18 cellular contexts compared by ENCODE assay signal in the genomic region with DNA sequence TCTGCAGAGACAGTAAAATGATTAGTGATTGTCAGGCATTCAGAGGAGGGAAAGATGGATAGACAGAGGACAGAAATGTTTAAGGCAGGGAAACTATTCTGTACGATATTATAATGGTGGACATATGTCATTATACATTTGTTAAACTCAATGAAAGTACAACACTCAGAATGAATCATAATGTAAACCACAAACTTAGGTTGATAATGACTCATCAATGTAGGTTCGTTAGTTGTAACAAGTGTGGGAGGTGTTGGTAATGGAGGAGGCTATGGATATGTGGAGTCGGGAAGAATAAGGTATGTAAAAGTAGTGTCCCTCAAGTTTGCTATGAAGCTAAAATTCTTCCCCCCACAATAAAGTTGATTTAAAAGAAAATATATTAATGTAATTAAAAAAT.
DNase-seq lines count a peak whose midpoint lies in the region; ATAC-seq, FAIRE-seq and TF ChIP-seq lines count a peak whose summit lies in the region.
"Had no signal": no experiment of that assay in that cellular context is flagged by ENCODE, and none has a peak within 500 bp of the region (broad histone marks: within the 10 kb centered on the region; RNA-seq: fewer than 3 reads in every experiment).

No MANE protein-coding gene starts in this region.

- TF ChIP-seq POLR2A in GM12892 (IDR thresholded peaks at IDR 0.05; ENCODE audit: low read depth, low read length) = no peak

- peak; percentile 84 for DNase-seq in ELR (ENCODE audit: low read depth)
- peak; percentile 25 for DNase-seq in NCI-H460 (ENCODE audit: extremely low read depth, low read depth)
- peak; percentile 28 for DNase-seq in choroid plexus epithelial cell (ENCODE audit: low read depth)
- DNase-seq in GM12892 (ENCODE audit: insufficient read length) = no peak
- no peak for DNase-seq in GM19240 (ENCODE audit: insufficient read length, low spot score)
- no peak for DNase-seq in NOMO-1 (lab: John Stamatoyannopoulos, UW; ENCODE audit: unreplicated experiment in 2 of 2)
- DNase-seq in SKM-1 treated with dmso at 0.1 percent for 144 hours (lab: John Stamatoyannopoulos, UW; ENCODE audit: unreplicated experiment) = no peak
- DNase-seq: activated B cell treated with CpG ODN at 0.5 μM for 24 hours; activated T-cell treated with anti-CD3 and anti-CD28 coated beads, Interleukin-2, amount 50 U/mL, for 72 hours; BE2C; erythroblast; KG1; NCI-H2227 treated with DMSO at 0.1 percent for 48 hours; posterior cingulate gyrus; stimulated activated CD4-positive, alpha-beta T cell treated with anti-CD3 and anti-CD28 coated beads, Interleukin-1b, Interleukin-23, amount 100 ng/mL, for 48 hours; stomach had no signal

- no peak overlapping the region for H3K4me3 ChIP-seq in choroid plexus epithelial cell (ENCODE audit: low read depth, low read length)
- H3K4me3 ChIP-seq: SJSA1, stomach had no signal

- no peak for FAIRE-seq in GM12892 (lab: Jason Lieb, UNC)

- no peak for TF ChIP-seq CTCF in choroid plexus epithelial cell (conservative IDR thresholded peaks at IDR 0.05; ENCODE audit: low read depth, low read length)

- ATAC-seq in HG02759 (IDR thresholded peaks at IDR 0.05; ENCODE audit: unreplicated experiment) = peak; percentile 70
- ATAC-seq: activated T-cell treated with anti-CD3 and anti-CD28 coated beads, Interleukin-2, amount 50 U/mL, for 72 hours had no signal

Comparison
In these comparisons a context has a peak if more than half of its experiments do, and no peak if none do; other contexts are left out.
1. DNase-seq: peak in ELR (single experiment), NCI-H460 (single experiment) and choroid plexus epithelial cell (single experiment); none in GM12892 (single experiment), GM19240 (single experiment), NOMO-1 (0 of 2) and SKM-1 treated with dmso at 0.1 percent for 144 hours (single experiment).